8 cellular contexts compared by ENCODE assay signal in the genomic region with DNA sequence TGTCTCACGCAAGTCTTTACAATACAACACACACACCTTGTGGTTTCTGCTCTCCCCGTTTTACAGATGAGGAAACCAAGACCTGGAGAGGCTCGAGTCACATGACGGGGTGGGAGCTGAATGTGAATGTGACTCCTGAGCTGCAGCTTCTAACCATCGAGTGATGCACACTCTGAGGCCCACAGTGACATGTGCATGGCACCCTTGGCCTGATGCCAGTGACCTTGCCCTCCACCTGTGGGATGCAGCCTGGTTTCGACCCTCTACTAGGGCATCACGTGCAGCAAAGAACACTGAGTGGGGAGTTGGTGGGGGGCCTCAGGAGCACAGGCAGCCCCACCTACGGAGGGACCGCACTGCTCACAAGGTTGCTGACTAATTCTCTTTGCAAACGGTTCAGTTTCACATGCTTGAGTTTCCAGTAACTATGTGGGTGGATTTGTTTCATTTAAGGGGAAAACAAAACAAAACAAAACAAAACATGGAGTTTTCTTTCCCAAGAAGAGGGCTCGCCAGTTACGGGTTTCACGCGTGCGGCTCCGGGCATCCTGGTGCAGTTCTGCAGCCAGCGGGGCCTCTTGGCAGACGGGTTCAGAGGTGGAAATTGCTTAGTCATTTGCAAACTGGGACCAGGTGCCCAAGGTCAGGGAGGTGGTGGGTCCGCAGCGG. TPM values are rescaled to one million over a fixed set of nuclear protein-coding genes. Genes with fewer than 3 reads are reported as not detected.
DNase-seq lines count a peak whose midpoint lies in the region; TF ChIP-seq lines count a peak whose summit lies in the region.

No MANE protein-coding gene starts in this region.

- H3K4me1 ChIP-seq in SJSA1 (replicated peaks), result peaks cover 62% of the 10 kb centered on the region

- peaks cover 28% of the 10 kb centered on the region for H3K36me3 ChIP-seq in SJSA1

- DNase-seq in Daoy (ENCODE audit: low read depth), result peak; percentile 66
- peak; percentile 79 to 92 for DNase-seq in SJSA1 (ENCODE audit: low read depth in 1 of 2, low spot score in 2 of 2)
- peak; percentile 57 for DNase-seq in dermis blood vessel endothelial cell
- peak; percentile 53 for DNase-seq in stimulated activated CD4-positive, alpha-beta T cell treated with anti-CD3 and anti-CD28 coated beads, Interleukin-12 subunit alpha, Interleukin-12 subunit beta, amount 100 ng/mL, for 4 hours
- no peak for DNase-seq in NCI-H2227 (lab: John Stamatoyannopoulos, UW; ENCODE audit: unreplicated experiment)
- DNase-seq in NCI-H524 (lab: John Stamatoyannopoulos, UW), result no peak
- DNase-seq in dorsolateral prefrontal cortex, result no peak
- DNase-seq in HT-29 (ENCODE audit: low spot score), result no peak

- no peak for TF ChIP-seq CTCF in dorsolateral prefrontal cortex (IDR thresholded peaks at IDR 0.05 in 54 of 56, conservative IDR thresholded peaks at IDR 0.05 in 2 of 56; ENCODE audit: low read depth in 1 of 56, partially characterized antibody in 56 of 56)

- no peaks in the 10 kb centered on the region for H3K9me3 ChIP-seq in SJSA1 (replicated peaks)

- H3K4me3 ChIP-seq in SJSA1 (no peak overlapping the region), dorsolateral prefrontal cortex (no peak overlapping the region)

- peak overlapping the region; percentile 83 for H3K27ac ChIP-seq in SJSA1
- H3K27ac ChIP-seq in dorsolateral prefrontal cortex, result peak overlapping the region in 3 of 59 donors; percentile 9 to 27 (median 15)

- intact Hi-C loops in dorsolateral prefrontal cortex (cut with DNase I), result no loop called here

- H3K27me3 ChIP-seq in SJSA1 (replicated peaks) (no peaks in the 10 kb centered on the region), dorsolateral prefrontal cortex (no peaks in the 10 kb centered on the region)

RNA-seq across cellular contexts. Expression of a gene that starts 22.9 kb away (rescaled TPM):
- total RNA-seq in Daoy (2014; rRNA removed; shearing (Covaris generic)), result 14.1 and 15.0 TPM in 2 replicates
- 16.2 and 24.4 TPM in 2 replicates for total RNA-seq in SJSA1 (2014; rRNA removed; shearing (Covaris generic))
- total RNA-seq in dermis blood vessel endothelial cell, result 19.6 and 35.8 TPM in 2 replicates
- total RNA-seq in dorsolateral prefrontal cortex, result 10 to 100 TPM in 80 of 120 experiments, 1 to 10 TPM in 40; 4.7 to 43.4 (median 12.2) TPM
- 8.3 and 11.9 TPM in 2 replicates for total RNA-seq in HT-29 (2014; rRNA removed; shearing (Covaris generic))

Comparison
In these comparisons a context has a peak if more than half of its experiments do, and no peak if none do; other contexts are left out.
1. DNase-seq: peak in Daoy (single experiment), SJSA1 (2 of 2), dermis blood vessel endothelial cell (single experiment) and stimulated activated CD4-positive, alpha-beta T cell treated with anti-CD3 and anti-CD28 coated beads, Interleukin-12 subunit alpha, Interleukin-12 subunit beta, amount 100 ng/mL, for 4 hours (single experiment); none in NCI-H2227 (single experiment), NCI-H524 (0 of 2), dorsolateral prefrontal cortex (0 of 10) and HT-29 (single experiment).